In genomic region chr15:85475317-85475701, GRCh38 we compare ENCODE assay signal across 11 cellular contexts.
DNase-seq lines count a peak whose midpoint lies in the region; ATAC-seq and TF ChIP-seq lines count a peak whose summit lies in the region.
"Had no signal": no experiment of that assay in that cellular context is flagged by ENCODE, and none has a peak within 500 bp of the region (broad histone marks: within the 10 kb centered on the region; RNA-seq: fewer than 3 reads in every experiment).

No MANE protein-coding gene starts in this region.

- H3K36me3 Mint-ChIP-seq in CD8-positive, alpha-beta T cell, result no peaks in the 10 kb centered on the region

- no peaks in the 10 kb centered on the region for H3K36me3 ChIP-seq in CD8-positive, alpha-beta T cell (ENCODE audit: insufficient read depth, low read length)
- H3K36me3 ChIP-seq: stomach had no signal

- no peaks in the 10 kb centered on the region for H3K9me3 ChIP-seq in CD8-positive, alpha-beta T cell (ENCODE audit: low read length)
- H3K9me3 ChIP-seq: stomach had no signal

- no peak overlapping the region for H3K27ac ChIP-seq in CD8-positive, alpha-beta T cell (ENCODE audit: low read depth, low read length)
- H3K27ac ChIP-seq: stomach had no signal

- peak; percentile 36 for DNase-seq in GM10266 (ENCODE audit: extremely low spot score)
- peak; percentile 57 for DNase-seq in KG1 (lab: John Stamatoyannopoulos, UW)
- peak; percentile 21 for DNase-seq in epithelial cell of esophagus (ENCODE audit: low read depth)
- DNase-seq in NCI-H2227 treated with DMSO at 0.1 percent for 48 hours (lab: John Stamatoyannopoulos, UW), result no peak
- DNase-seq in NCI-H446 treated with DMSO at 0.1 percent for 48 hours (lab: John Stamatoyannopoulos, UW), result no peak
- DNase-seq in CD8-positive, alpha-beta T cell, result no peak
- no peak for DNase-seq in GM19238 (ENCODE audit: insufficient read length, low spot score)
- DNase-seq: DND-41, stomach, SW 1271 had no signal

- H3K4me3 Mint-ChIP-seq in CD8-positive, alpha-beta T cell, result no peak overlapping the region

- POLR2A ChIA-PET in CD8-positive, alpha-beta T cell (lab: Charles Lee), result interaction anchor here (1.0 to 1.2 kb wide), 2 partner anchors 35 to 250 kb away, joined by 3 read pairs; no protein-coding TSS in a partner anchor

- no peaks in the 10 kb centered on the region for H3K27me3 ChIP-seq in CD8-positive, alpha-beta T cell (ENCODE audit: insufficient read depth, low read length)
- H3K27me3 ChIP-seq: stomach had no signal

- intact Hi-C loops in CD8-positive, alpha-beta T cell (cut with DNase I, micrococcal nuclease), result no loop called here

- no peaks in the 10 kb centered on the region for H3K9me3 Mint-ChIP-seq in CD8-positive, alpha-beta T cell

- H3K4me3 ChIP-seq in epithelial cell of esophagus (ENCODE audit: low read length), result no peak overlapping the region
- no peak overlapping the region for H3K4me3 ChIP-seq in CD8-positive, alpha-beta T cell (ENCODE audit: low read depth, low read length)
- H3K4me3 ChIP-seq: stomach had no signal

- H3K4me1 ChIP-seq in CD8-positive, alpha-beta T cell (ENCODE audit: insufficient read depth, low read length), result peaks cover 66% of the 10 kb centered on the region

- TF ChIP-seq CTCF in GM10266 (IDR thresholded peaks at IDR 0.05; ENCODE audit: control insufficient read depth, insufficient read depth, low read depth, missing control alignments) (no peak), epithelial cell of esophagus (IDR thresholded peaks at IDR 0.05; ENCODE audit: insufficient read depth, low read depth, low read length, missing control alignments) (no peak)
- no peak for TF ChIP-seq CTCF in CD8-positive, alpha-beta T cell (IDR thresholded peaks at IDR 0.05)

- no peaks in the 10 kb centered on the region for H3K27me3 Mint-ChIP-seq in CD8-positive, alpha-beta T cell (ENCODE audit: low read depth)

- no peak overlapping the region for H3K27ac Mint-ChIP-seq in CD8-positive, alpha-beta T cell

- CTCF ChIA-PET in CD8-positive, alpha-beta T cell (lab: Charles Lee), result interaction anchor here (1.0 to 2.2 kb wide), 4 partner anchors 8 to 179 kb away, joined by 3 to 13 read pairs (median 4); no protein-coding TSS in a partner anchor

- peaks cover 84% of the 10 kb centered on the region for H3K4me1 Mint-ChIP-seq in CD8-positive, alpha-beta T cell (ENCODE audit: low read depth)

- peak; percentile 77 for ATAC-seq in GM21528 (IDR thresholded peaks at IDR 0.05; ENCODE audit: low FRiP score, unreplicated experiment)
- ATAC-seq in CD8-positive, alpha-beta T cell, result no peak

Comparison
In these comparisons a context has a peak if more than half of its experiments do, and no peak if none do; other contexts are left out.
1. DNase-seq: peak in GM10266 (single experiment), KG1 (single experiment) and epithelial cell of esophagus (single experiment); none in NCI-H2227 treated with DMSO at 0.1 percent for 48 hours (single experiment), NCI-H446 treated with DMSO at 0.1 percent for 48 hours (single experiment), CD8-positive, alpha-beta T cell (0 of 7) and GM19238 (single experiment).